Comparison of ENCODE assay signal across 9 cellular contexts in genomic region chr6:53361549-53362031, GRCh38.
DNase-seq lines count a peak whose midpoint lies in the region; ATAC-seq and TF ChIP-seq lines count a peak whose summit lies in the region.
"Had no signal": no experiment of that assay in that cellular context is flagged by ENCODE, and none has a peak within 500 bp of the region (broad histone marks: within the 10 kb centered on the region; RNA-seq: fewer than 3 reads in every experiment).

No MANE protein-coding gene starts in this region.

- no peaks in the 10 kb centered on the region for H3F3A ChIP-seq in OCI-LY1 (ENCODE audit: insufficient read depth, low read length)

- ATAC-seq in GM19035 (IDR thresholded peaks at IDR 0.05; ENCODE audit: unreplicated experiment) (no peak), GM19324 (IDR thresholded peaks at IDR 0.05; ENCODE audit: low FRiP score, unreplicated experiment) (no peak)

- no peak overlapping the region for H3K4me2 ChIP-seq in OCI-LY1 (ENCODE audit: low read length)
- no peak overlapping the region for H3K4me2 ChIP-seq in parathyroid adenoma (ENCODE audit: low read length)

- H3K27me3 Mint-ChIP-seq in activated naive CD8-positive, alpha-beta T cell = no peaks in the 10 kb centered on the region

- no peak overlapping the region for H2AFZ ChIP-seq in OCI-LY1 (ENCODE audit: low read length)
- peak overlapping the region; percentile 53 for H2AFZ ChIP-seq in parathyroid adenoma

- H3K27ac Mint-ChIP-seq in activated naive CD8-positive, alpha-beta T cell = peak overlapping the region; percentile 81

- TF ChIP-seq CTCF in OCI-LY1 (IDR thresholded peaks at IDR 0.05; ENCODE audit: low read length) (no peak), parathyroid adenoma (IDR thresholded peaks at IDR 0.05) (no peak)

- H3K4me3 ChIP-seq in OCI-LY1 (ENCODE audit: low read depth, low read length, poor library complexity, severe bottlenecking) = no peak overlapping the region
- no peak overlapping the region for H3K4me3 ChIP-seq in parathyroid adenoma (ENCODE audit: low read depth, low read length)

- H3K9ac ChIP-seq in OCI-LY1 (ENCODE audit: low read length) = no peak overlapping the region
- no peak overlapping the region for H3K9ac ChIP-seq in parathyroid adenoma

- H3K4me3 Mint-ChIP-seq in activated naive CD8-positive, alpha-beta T cell = peak overlapping the region; percentile 67

- H3K36me3 Mint-ChIP-seq in activated naive CD8-positive, alpha-beta T cell = no peaks in the 10 kb centered on the region

- H3K27ac ChIP-seq in OCI-LY1 (ENCODE audit: low read depth, low read length, poor library complexity, severe bottlenecking) = peak overlapping the region; percentile 52
- no peak overlapping the region for H3K27ac ChIP-seq in parathyroid adenoma
- H3K27ac ChIP-seq: HL-60 had no signal

- H3K9me3 Mint-ChIP-seq in activated naive CD8-positive, alpha-beta T cell (ENCODE audit: low read depth) = no peaks in the 10 kb centered on the region

- H3K4me1 ChIP-seq in OCI-LY1 (ENCODE audit: insufficient read depth, low read length, severe bottlenecking) = peaks cover 39% of the 10 kb centered on the region
- H3K4me1 ChIP-seq in parathyroid adenoma = peaks cover 3% of the 10 kb centered on the region

- peaks cover 43% of the 10 kb centered on the region for H3K4me1 Mint-ChIP-seq in activated naive CD8-positive, alpha-beta T cell (ENCODE audit: low read depth)

- H3K27me3 ChIP-seq in OCI-LY1 (ENCODE audit: insufficient read depth, low read length) (no peaks in the 10 kb centered on the region), parathyroid adenoma (ENCODE audit: control insufficient read depth, insufficient read depth, low read length) (no peaks in the 10 kb centered on the region)

- peak; percentile 16 for DNase-seq in GM19238 (ENCODE audit: insufficient read length, low spot score)
- DNase-seq in superior temporal gyrus (ENCODE audit: extremely low spot score) = no peak
- DNase-seq in COLO829 (ENCODE audit: low spot score) = no peak

- no peaks in the 10 kb centered on the region for H3K9me2 ChIP-seq in OCI-LY1 (ENCODE audit: low read depth, low read length)

- H3K79me2 ChIP-seq in OCI-LY1 (ENCODE audit: insufficient read depth, low read length) (no peaks in the 10 kb centered on the region), parathyroid adenoma (no peaks in the 10 kb centered on the region)

- H3K9me3 ChIP-seq in OCI-LY1 (ENCODE audit: low read length) (no peaks in the 10 kb centered on the region), parathyroid adenoma (ENCODE audit: control insufficient read depth, low read length) (no peaks in the 10 kb centered on the region)

- H3K36me3 ChIP-seq in OCI-LY1 (ENCODE audit: insufficient read depth, low read length) (no peaks in the 10 kb centered on the region), parathyroid adenoma (ENCODE audit: control insufficient read depth, insufficient read depth, low read length) (no peaks in the 10 kb centered on the region)

- no peaks in the 10 kb centered on the region for H4K20me1 ChIP-seq in OCI-LY1 (ENCODE audit: insufficient read depth, low read length)
